ENCODE assay signal across 13 cellular contexts in genomic region chr2:217954051-217954450, GRCh38. TPM values are rescaled to one million over a fixed set of nuclear protein-coding genes. Genes with fewer than 3 reads are reported as not detected.
DNase-seq lines count a peak whose midpoint lies in the region; ATAC-seq and TF ChIP-seq lines count a peak whose summit lies in the region.
"Had no signal": no experiment of that assay in that cellular context is flagged by ENCODE, and none has a peak within 500 bp of the region (broad histone marks: within the 10 kb centered on the region; RNA-seq: fewer than 3 reads in every experiment).

No MANE protein-coding gene starts in this region.

- CTCF ChIA-PET in OCI-LY7 (lab: Charles Lee; ENCODE audit: unreplicated experiment): no interaction called here

- no peak for TF ChIP-seq CTCF in Peyer's patch (IDR thresholded peaks at IDR 0.05)
- TF ChIP-seq CTCF in lung (IDR thresholded peaks at IDR 0.05; ENCODE audit: control extremely low read depth, extremely low read depth): no peak
- TF ChIP-seq CTCF in stomach (IDR thresholded peaks at IDR 0.05): no peak
- TF ChIP-seq CTCF in OCI-LY7 (conservative IDR thresholded peaks at IDR 0.05; ENCODE audit: low read length): no peak

- no peaks in the 10 kb centered on the region for H3K27me3 ChIP-seq in Peyer's patch
- H3K27me3 ChIP-seq in lung (ENCODE audit: control insufficient read depth, insufficient read depth): no peaks in the 10 kb centered on the region
- H3K27me3 ChIP-seq in stomach: no peaks in the 10 kb centered on the region
- H3K27me3 ChIP-seq: brain microvascular endothelial cell had no signal

- intact Hi-C loops in dendritic cell treated with granulocyte-macrophage colony-stimulating factor and Interleukin-4, amounts not matched to agents 40 ng/mL and 50 ng/mL, for 4 days (cut with micrococcal nuclease): no loop called here
- intact Hi-C loops in stomach (cut with DNase I; ENCODE audit: low total_unique reads) (no loop called here), OCI-LY7 (cut with micrococcal nuclease; ENCODE audit: unreplicated experiment) (no loop called here)

- no peak for TF ChIP-seq POLR2A in Peyer's patch (IDR thresholded peaks at IDR 0.05)
- TF ChIP-seq POLR2A in stomach (IDR thresholded peaks at IDR 0.05): no peak

- POLR2A ChIA-PET in OCI-LY7 (lab: Charles Lee): no interaction called here

- H3K4me2 ChIP-seq in OCI-LY7 (ENCODE audit: low read length): no peak overlapping the region

- H3K9me3 Mint-ChIP-seq in dendritic cell treated with granulocyte-macrophage colony-stimulating factor and Interleukin-4, amounts not matched to agents 40 ng/mL and 50 ng/mL, for 4 days: no peaks in the 10 kb centered on the region
- H3K9me3 Mint-ChIP-seq: memory B cell, WTC11 had no signal

- no TSS peak for BruUV-seq in OCI-LY7 (replicated peaks; lab: Mats Ljungman, UMichigan)

- no peaks in the 10 kb centered on the region for H3K36me3 ChIP-seq in Peyer's patch
- no peaks in the 10 kb centered on the region for H3K36me3 ChIP-seq in lung (ENCODE audit: control insufficient read depth in 2 of 2, insufficient read depth in 2 of 2, low read length in 2 of 2)
- no peaks in the 10 kb centered on the region for H3K36me3 ChIP-seq in stomach
- H3K36me3 ChIP-seq in OCI-LY7 (ENCODE audit: insufficient read depth, low read length): no peaks in the 10 kb centered on the region
- H3K36me3 ChIP-seq: brain microvascular endothelial cell had no signal

- H3K4me1 ChIP-seq in Peyer's patch: peaks cover 0 to 51% (median 0%) of the 10 kb centered on the region in 4 donors
- peaks cover 14 to 42% of the 10 kb centered on the region in 2 donors for H3K4me1 ChIP-seq in lung (ENCODE audit: control insufficient read depth in 2 of 2, insufficient read depth in 2 of 2, low read length in 2 of 2)
- H3K4me1 ChIP-seq in stomach: peaks cover 32 to 83% (median 66%) of the 10 kb centered on the region in 4 donors
- no peaks in the 10 kb centered on the region for H3K4me1 ChIP-seq in OCI-LY7 (ENCODE audit: insufficient read depth, low read length, poor library complexity, severe bottlenecking)

- H3K79me2 ChIP-seq in OCI-LY7 (ENCODE audit: insufficient read depth, low read depth, low read length): no peaks in the 10 kb centered on the region

- no peak for TF ChIP-seq EP300 in stomach (IDR thresholded peaks at IDR 0.05)

- H3K9me3 ChIP-seq in Peyer's patch (no peaks in the 10 kb centered on the region), lung (ENCODE audit: control insufficient read depth in 2 of 2, insufficient read depth in 1 of 2, low read length in 1 of 2) (no peaks in the 10 kb centered on the region), stomach (no peaks in the 10 kb centered on the region), OCI-LY7 (ENCODE audit: low read length) (no peaks in the 10 kb centered on the region)

- ATAC-seq in lung (ENCODE audit: insufficient read depth, low FRiP score) (no peak), GM19395 (IDR thresholded peaks at IDR 0.05; ENCODE audit: unreplicated experiment) (no peak)
- ATAC-seq: WTC11 had no signal

- peaks cover 9% of the 10 kb centered on the region for H3K4me1 Mint-ChIP-seq in dendritic cell treated with granulocyte-macrophage colony-stimulating factor and Interleukin-4, amounts not matched to agents 40 ng/mL and 50 ng/mL, for 4 days (ENCODE audit: low read depth)
- H3K4me1 Mint-ChIP-seq: memory B cell had no signal

- H3K36me3 Mint-ChIP-seq in dendritic cell treated with granulocyte-macrophage colony-stimulating factor and Interleukin-4, amounts not matched to agents 40 ng/mL and 50 ng/mL, for 4 days (ENCODE audit: low read depth): no peaks in the 10 kb centered on the region
- H3K36me3 Mint-ChIP-seq: memory B cell, WTC11 had no signal

- H3K9me2 ChIP-seq in OCI-LY7 (ENCODE audit: insufficient read depth, low read length): no peaks in the 10 kb centered on the region

- DNase-seq in Peyer's patch (peak in 2 of 3 donors; percentile 22 to 29), lung (ENCODE audit: low spot score) (no peak), stomach (no peak), SIG-M5 (lab: John Stamatoyannopoulos, UW) (no peak), C1 segment of cervical spinal cord (lab: John Stamatoyannopoulos, UW) (no peak), OCI-LY7 (ENCODE audit: low spot score) (no peak)
- DNase-seq: brain microvascular endothelial cell, foreskin fibroblast, NCI-H187 had no signal

- H3K27ac Mint-ChIP-seq in dendritic cell treated with granulocyte-macrophage colony-stimulating factor and Interleukin-4, amounts not matched to agents 40 ng/mL and 50 ng/mL, for 4 days: peak overlapping the region; percentile 36
- H3K27ac Mint-ChIP-seq: memory B cell, WTC11 had no signal

- H3K4me3 Mint-ChIP-seq in dendritic cell treated with granulocyte-macrophage colony-stimulating factor and Interleukin-4, amounts not matched to agents 40 ng/mL and 50 ng/mL, for 4 days: no peak overlapping the region
- H3K4me3 Mint-ChIP-seq: memory B cell, WTC11 had no signal

- H3K4me3 ChIP-seq in Peyer's patch (no peak overlapping the region), lung (no peak overlapping the region), stomach (no peak overlapping the region), OCI-LY7 (ENCODE audit: low read depth, low read length, poor library complexity, severe bottlenecking) (no peak overlapping the region)

- H4K20me1 ChIP-seq in OCI-LY7 (ENCODE audit: insufficient read depth, low read length): no peaks in the 10 kb centered on the region

- H3K27me3 Mint-ChIP-seq in dendritic cell treated with granulocyte-macrophage colony-stimulating factor and Interleukin-4, amounts not matched to agents 40 ng/mL and 50 ng/mL, for 4 days: peaks cover 16% of the 10 kb centered on the region

- 88% methylated on average over 9 of the region's 9 CpGs for WGBS in lung, 2 donors
- 88 to 93% (median 89%) methylated on average over 7 to 9 of the region's 9 CpGs for WGBS in stomach, 5 donors

- no peak overlapping the region for H2AFZ ChIP-seq in OCI-LY7 (ENCODE audit: low read length)

- H3K27ac ChIP-seq in Peyer's patch (peak overlapping the region; percentile 44 to 83 (median 48)), lung (ENCODE audit: low read depth in 1 of 2, low read length in 1 of 2) (peak overlapping the region; percentile 72 to 76), stomach (peak overlapping the region in 4 of 5 donors; percentile 78 to 83 (median 80)), OCI-LY7 (ENCODE audit: low read depth, low read length, poor library complexity, severe bottlenecking) (no peak overlapping the region)
- H3K27ac ChIP-seq: brain microvascular endothelial cell had no signal

RNA-seq across cellular contexts. Expression of gene TNS1, which starts 48.7 kb away (rescaled TPM):
- 100 to 1,000 TPM in 2 of 4 donors, 10 to 100 TPM in 2; 23.1 to 156 (median 81.1) TPM for total RNA-seq in Peyer's patch
- total RNA-seq in lung: 100 to 1,000 TPM; 308 to 377 TPM
- 100 to 1,000 TPM in 1 of 2 donors, 10 to 100 TPM in 1; 67.0 to 108 TPM for polyA plus RNA-seq in lung
- 100 to 1,000 TPM; 145 to 682 (median 198) TPM for total RNA-seq in stomach
- 10 to 100 TPM; 18.5 to 44.9 (median 33.2) TPM for polyA plus RNA-seq in stomach
- not detected in 2 replicates for total RNA-seq in OCI-LY7 (2014; rRNA removed; shearing (Covaris generic))
- total RNA-seq in OCI-LY7 (2022): not detected in 2 replicates

Comparison
In these comparisons a context has a peak if more than half of its experiments do, and no peak if none do; other contexts are left out.
1. DNase-seq: peak in Peyer's patch (2 of 3); none in lung (single experiment), stomach (single experiment), SIG-M5 (single experiment), C1 segment of cervical spinal cord (0 of 14) and OCI-LY7 (single experiment).
2. RNA of gene TNS1, which starts 48.7 kb away (total RNA-seq): 308 to 377 TPM in lung, 145 to 682 TPM in stomach and 23.1 to 156 TPM in Peyer's patch; not detected in OCI-LY7; every median in the first group is over 10 times any median in the second.